ENCODE assay signal across 20 cellular contexts in the genomic region with DNA sequence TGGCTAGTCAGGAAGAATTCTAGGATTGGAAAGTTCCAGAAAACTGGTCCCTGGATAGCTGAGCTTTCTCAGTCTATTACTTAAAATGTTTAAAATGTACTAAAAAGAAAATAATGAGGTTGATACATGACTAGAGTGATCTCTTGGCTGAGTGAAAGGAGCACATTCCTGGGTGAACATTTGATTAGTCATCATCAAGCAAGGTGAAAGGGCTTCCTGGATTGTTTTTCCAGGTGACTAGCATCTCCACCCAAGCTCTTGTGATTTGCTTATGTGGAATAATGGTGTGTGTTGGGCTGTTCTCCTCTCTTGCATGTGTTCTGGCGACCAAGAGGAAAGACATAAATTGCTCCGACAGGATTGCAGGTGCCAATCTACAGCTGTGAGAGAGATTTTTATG. TPM values are rescaled to one million over a fixed set of nuclear protein-coding genes. Genes with fewer than 3 reads are reported as not detected.
DNase-seq lines count a peak whose midpoint lies in the region; ATAC-seq and TF ChIP-seq lines count a peak whose summit lies in the region.
"Had no signal": no experiment of that assay in that cellular context is flagged by ENCODE, and none has a peak within 500 bp of the region (broad histone marks: within the 10 kb centered on the region; RNA-seq: fewer than 3 reads in every experiment).

No MANE protein-coding gene starts in this region.

- no peak for TF ChIP-seq CTCF in brain microvascular endothelial cell (IDR thresholded peaks at IDR 0.05; ENCODE audit: low read depth, low read length, missing control alignments)
- no peak for TF ChIP-seq CTCF in lower leg skin (IDR thresholded peaks at IDR 0.05)

- DNase-seq in HT-29 (ENCODE audit: low spot score), result peak; percentile 80
- DNase-seq in brain microvascular endothelial cell, result peak; percentile 55
- DNase-seq in kidney tubule cell (ENCODE audit: low spot score), result peak; percentile 93
- DNase-seq in lower leg skin (ENCODE audit: low spot score in 2 of 2), result no peak
- DNase-seq in substantia nigra (lab: John Stamatoyannopoulos, UW), result no peak
- DNase-seq: activated naive CD4-positive, alpha-beta T cell treated with anti-CD3 and anti-CD28 coated beads for 36 hours; CD4-positive, alpha-beta T cell; cerebellar nuclear complex; heart right ventricle; MV-4-11; retina; SK-N-SH; stimulated activated CD4-positive, alpha-beta T cell treated with anti-CD3 and anti-CD28 coated beads, Interleukin-4, amount 100 ng/mL, for 4 hours had no signal

- WGBS in lower leg skin, 2 donors, result 57 to 80% methylated on average over 2 of the region's 2 CpGs

- no peak overlapping the region for H3K4me3 ChIP-seq in brain microvascular endothelial cell (ENCODE audit: low read depth, low read length)
- no peak overlapping the region for H3K4me3 ChIP-seq in lower leg skin (ENCODE audit: low read depth, poor library complexity, severe bottlenecking)
- H3K4me3 ChIP-seq: HAP-1, heart right ventricle, vagina had no signal

- intact Hi-C loops in lower leg skin (cut with DNase I; ENCODE audit: low total_unique reads), result no loop called here

- H3K27ac ChIP-seq in brain microvascular endothelial cell (no peak overlapping the region), substantia nigra (ENCODE audit: low read depth, low read length, poor library complexity, severe bottlenecking) (no peak overlapping the region)
- H3K27ac ChIP-seq: heart right ventricle, vagina, VCaP had no signal

- no peaks in the 10 kb centered on the region for H3K36me3 ChIP-seq in brain microvascular endothelial cell (replicated peaks)
- H3K36me3 ChIP-seq: HAP-1, heart right ventricle, vagina had no signal

- H3K27me3 ChIP-seq in brain microvascular endothelial cell (replicated peaks), result no peaks in the 10 kb centered on the region
- H3K27me3 ChIP-seq: vagina had no signal

- in situ Hi-C loops in brain microvascular endothelial cell (cut with HindIII; ENCODE audit: low pct_ligation_motif_present, low sequenced_read_pairs), result no loop called here

- TF ChIP-seq POLR2A in lower leg skin (IDR thresholded peaks at IDR 0.05), result no peak

- ATAC-seq in GM21619 (IDR thresholded peaks at IDR 0.05; ENCODE audit: unreplicated experiment), result no peak
- ATAC-seq in GM21529 (IDR thresholded peaks at IDR 0.05; ENCODE audit: unreplicated experiment), result no peak
- ATAC-seq: heart right ventricle; natural killer cell treated with Interleukin-12 subunit alpha and Interleukin-12 subunit beta and Interleukin-15 and Interleukin-18, amount 100 ng/mL, for 72 hours; stimulated activated memory B cell treated with anti-CD40 and anti-IgM and Interleukin-4, amounts not matched to agents 10 μg/mL and 1 μg/mL and 100 μg/mL, for 72 hours had no signal

RNA-seq across cellular contexts. Expression of gene PKIB, which starts 42.9 kb away (rescaled TPM):
- 5.8 and 6.1 TPM in 2 replicates for total RNA-seq in HT-29 (2014; rRNA removed; shearing (Covaris generic))
- total RNA-seq in lower leg skin, result 10 to 100 TPM in 3 of 4 donors, 1 to 10 TPM in 1; 4.3 to 13.3 (median 10.4) TPM
- total RNA-seq: natural killer cell treated with Interleukin-12 subunit alpha and Interleukin-12 subunit beta and Interleukin-15 and Interleukin-18, amount 100 ng/mL, for 72 hours had no signal

Comparison
In these comparisons a context has a peak if more than half of its experiments do, and no peak if none do; other contexts are left out.
1. DNase-seq: peak in HT-29 (single experiment), brain microvascular endothelial cell (single experiment) and kidney tubule cell (single experiment); none in lower leg skin (0 of 2) and substantia nigra (0 of 49).